In genomic region chr7:155533827-155534690, GRCh38 we compare ENCODE assay signal across 1 cellular context.
TF ChIP-seq lines count a peak whose summit lies in the region.

No MANE protein-coding gene starts in this region.

TF ChIP-seq in HEK293, 187 proteins besides CTCF, POLR2A, EP300 and RAD21 (continued from another document and continues in another):
- TF ChIP-seq ZNF398 (tag by site-specific recombination; IDR thresholded peaks at IDR 0.05) (0 out of 2 replicates have a peak, but pooled peaks have one; percentile 14), ZNF146 (tag by site-specific recombination; IDR thresholded peaks at IDR 0.05) (no peak), OVOL3 (tag by site-specific recombination; IDR thresholded peaks at IDR 0.05) (no peak), ZNF202 (tag by site-specific recombination; IDR thresholded peaks at IDR 0.05; ENCODE audit: borderline replicate concordance) (no peak), ZNF580 (tag by site-specific recombination; IDR thresholded peaks at IDR 0.05) (no peak), KLF10 (tag by site-specific recombination; IDR thresholded peaks at IDR 0.05) (no peak), ELK4 (IDR thresholded peaks at IDR 0.05; ENCODE audit: borderline replicate concordance, low read depth, low read length) (no peak), ZFP37 (tag by site-specific recombination; IDR thresholded peaks at IDR 0.05) (0 out of 2 replicates have a peak, but pooled peaks have one; percentile 55), ZBTB6 (tag by site-specific recombination; IDR thresholded peaks at IDR 0.05) (no peak), ZNF830 (tag by site-specific recombination; IDR thresholded peaks at IDR 0.05; ENCODE audit: low read depth) (no peak), ZNF214 (tag by site-specific recombination; IDR thresholded peaks at IDR 0.05; ENCODE audit: borderline replicate concordance) (no peak), ZNF175 (tag by site-specific recombination; IDR thresholded peaks at IDR 0.05) (no peak), ZNF513 (tag by site-specific recombination; IDR thresholded peaks at IDR 0.05) (no peak), ZNF549 (tag by site-specific recombination; IDR thresholded peaks at IDR 0.05) (no peak), GLIS1 (tag by site-specific recombination; IDR thresholded peaks at IDR 0.05) (peak; percentile 22; the same call in 1 of the 2 replicates), ZNF416 (tag by site-specific recombination; IDR thresholded peaks at IDR 0.05) (no peak), ZBTB48 (tag by site-specific recombination; IDR thresholded peaks at IDR 0.05) (0 out of 2 replicates have a peak, but pooled peaks have one; percentile 33), ZNF26 (tag by site-specific recombination; IDR thresholded peaks at IDR 0.05) (no peak), IKZF3 (tag by site-specific recombination; IDR thresholded peaks at IDR 0.05) (peak; percentile 61; the same call in 1 of the 2 replicates), ZNF639 (tag by site-specific recombination; IDR thresholded peaks at IDR 0.05) (0 out of 2 replicates have a peak, but pooled peaks have one; percentile 29), ZBTB7A (tag by site-specific recombination; IDR thresholded peaks at IDR 0.05; ENCODE audit: low read depth) (no peak), ZNF660 (tag by site-specific recombination; IDR thresholded peaks at IDR 0.05) (peak; percentile 26; the same call in 1 of the 2 replicates), ZNF837 (tag by site-specific recombination; IDR thresholded peaks at IDR 0.05) (no peak), ZNF248 (tag by site-specific recombination; IDR thresholded peaks at IDR 0.05) (no peak), REST (tag by site-specific recombination; IDR thresholded peaks at IDR 0.05) (no peak), ZNF266 (tag by site-specific recombination; IDR thresholded peaks at IDR 0.05; ENCODE audit: low read depth) (no peak), ZNF114 (tag by site-specific recombination; IDR thresholded peaks at IDR 0.05) (no peak), ZEB2 (tag by site-specific recombination; IDR thresholded peaks at IDR 0.05) (peak; percentile 39), ATF2 (tag by site-specific recombination; IDR thresholded peaks at IDR 0.05; ENCODE audit: low read depth) (peak; percentile 61; the same call in 1 of the 2 replicates), SP3 (tag by site-specific recombination; IDR thresholded peaks at IDR 0.05) (no peak), SETDB1 (IDR thresholded peaks at IDR 0.05; ENCODE audit: insufficient read length, low read length) (no peak), ZBTB11 (tag by site-specific recombination; conservative IDR thresholded peaks at IDR 0.05; ENCODE audit: low read depth) (no peak), ZNF341 (tag by site-specific recombination; IDR thresholded peaks at IDR 0.05; ENCODE audit: low read depth) (peak; percentile 35), HOXD13 (CRISPR knock-in tag; IDR thresholded peaks at IDR 0.05; ENCODE audit: borderline replicate concordance) (no peak), ZBTB20 (tag by site-specific recombination; IDR thresholded peaks at IDR 0.05) (peak; percentile 18; the same call in 1 of the 2 replicates), ZSCAN4 (tag by site-specific recombination; IDR thresholded peaks at IDR 0.05) (peak; percentile 97), GLIS2 (tag by site-specific recombination; IDR thresholded peaks at IDR 0.05) (0 out of 2 replicates have a peak, but pooled peaks have one; percentile 38), MZF1 (tag by site-specific recombination; IDR thresholded peaks at IDR 0.05; ENCODE audit: borderline replicate concordance) (0 out of 2 replicates have a peak, but pooled peaks have one; percentile 33), HOXC10 (CRISPR knock-in tag; IDR thresholded peaks at IDR 0.05) (no peak), ZNF423 (tag by site-specific recombination; IDR thresholded peaks at IDR 0.05) (peak; percentile 35; the same call in 1 of the 2 replicates), ZNF366 (tag by site-specific recombination; conservative IDR thresholded peaks at IDR 0.05) (peak; percentile 40; the same call in 1 of the 2 replicates), ZFHX2 (tag by site-specific recombination; conservative IDR thresholded peaks at IDR 0.05) (peak; percentile 51; the same call in 1 of the 2 replicates), ZNF274 (IDR thresholded peaks at IDR 0.05; ENCODE audit: low read length) (no peak), ZNF274 (tag by site-specific recombination; IDR thresholded peaks at IDR 0.05; ENCODE audit: borderline replicate concordance) (no peak)
